In the genomic region with DNA sequence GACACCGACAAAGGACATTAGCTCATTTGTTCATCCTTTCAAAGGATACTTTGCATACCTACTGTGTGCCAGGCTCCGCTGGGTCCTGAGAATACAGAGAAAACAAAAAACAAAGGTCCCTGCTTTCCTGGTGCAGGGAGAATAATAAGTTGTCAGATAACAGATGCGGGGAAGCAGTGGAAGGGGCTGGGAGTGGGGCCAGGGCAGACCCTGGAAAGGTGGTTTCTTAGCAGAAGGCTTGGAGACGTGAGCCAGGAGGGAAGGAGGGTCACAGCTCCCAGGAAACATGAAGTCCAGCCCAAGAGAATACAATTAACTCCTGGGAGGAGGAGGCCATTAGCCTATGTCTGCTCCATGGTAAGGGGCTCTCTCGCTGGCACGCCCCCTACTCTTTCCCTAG, we compare ENCODE assay signal across 33 cellular contexts. TPM values are rescaled to one million over a fixed set of nuclear protein-coding genes. Genes with fewer than 3 reads are reported as not detected.
DNase-seq lines count a peak whose midpoint lies in the region; ATAC-seq and TF ChIP-seq lines count a peak whose summit lies in the region.
"Had no signal": no experiment of that assay in that cellular context is flagged by ENCODE, and none has a peak within 500 bp of the region (broad histone marks: within the 10 kb centered on the region; RNA-seq: fewer than 3 reads in every experiment).

No MANE protein-coding gene starts in this region.

- TF ChIP-seq CTCF in Calu3 (IDR thresholded peaks at IDR 0.05; ENCODE audit: unreplicated experiment) (no peak), PC-3 (conservative IDR thresholded peaks at IDR 0.05; ENCODE audit: low read depth, low read length) (no peak; the same call in 1 of the 2 replicates), progenitor cell of endocrine pancreas (IDR thresholded peaks at IDR 0.05; ENCODE audit: unreplicated experiment) (no peak), HFFc6 (IDR thresholded peaks at IDR 0.05) (no peak)

- no peaks in the 10 kb centered on the region for H3K36me3 ChIP-seq in PC-3 (ENCODE audit: low read depth, low read length)
- H3K36me3 ChIP-seq in iPS-20b (ENCODE audit: insufficient read depth, low read depth, low read length), result no peaks in the 10 kb centered on the region
- H3K36me3 ChIP-seq in mesenchymal stem cell (ENCODE audit: control insufficient read depth in 1 of 2, insufficient read depth in 2 of 2, low read depth in 1 of 2, low read length in 2 of 2), result no peaks in the 10 kb centered on the region
- H3K36me3 ChIP-seq: BE2C, pancreas, Peyer's patch, spleen had no signal

- H3K4me1 Mint-ChIP-seq in Calu3 (ENCODE audit: low read depth, unreplicated experiment), result peaks cover 32% of the 10 kb centered on the region
- H3K4me1 Mint-ChIP-seq in progenitor cell of endocrine pancreas (ENCODE audit: low read depth), result peaks cover 9% of the 10 kb centered on the region
- no peaks in the 10 kb centered on the region for H3K4me1 Mint-ChIP-seq in HFFc6 (ENCODE audit: low read depth)
- H3K4me1 Mint-ChIP-seq: activated B cell treated with CpG ODN at 0.5 μM for 24 hours; CD8-positive, alpha-beta memory T cell had no signal

- H3K4me2 ChIP-seq in PC-3 (ENCODE audit: low read length), result peak overlapping the region; percentile 59
- H3K4me2 ChIP-seq in mesenchymal stem cell (ENCODE audit: low read length, poor library complexity, severe bottlenecking), result no peak overlapping the region

- H3K27ac Mint-ChIP-seq in Calu3 (ENCODE audit: unreplicated experiment), result peak overlapping the region; percentile 35
- no peak overlapping the region for H3K27ac Mint-ChIP-seq in progenitor cell of endocrine pancreas
- H3K27ac Mint-ChIP-seq in HFFc6, result no peak overlapping the region
- H3K27ac Mint-ChIP-seq: activated B cell treated with CpG ODN at 0.5 μM for 24 hours; activated T-helper 1 cell treated with anti-CD3 and anti-CD28 coated beads, Interleukin-12 subunit alpha, Interleukin-12 subunit beta, Interleukin-2, Interleukin-4 antibody, amounts not matched to agents 30 ng/mL and 10 ng/mL and 1 ng/mL, durations not matched to agents 14 hours and 24 hours and 36 hours; CD8-positive, alpha-beta memory T cell; effector memory CD8-positive, alpha-beta T cell; stimulated activated naive CD8-positive, alpha-beta T cell treated with anti-CD3 and anti-CD28 coated beads, Interleukin-15, Interleukin-2, amounts not matched to agents 100 ng/mL and 50 ng/mL, for 24 hours had no signal

- H2AFZ ChIP-seq in PC-3 (ENCODE audit: low read length) (peak overlapping the region; percentile 63; the same call in 1 of the 2 replicates), mesenchymal stem cell (ENCODE audit: low read depth, low read length) (no peak overlapping the region)

- no peaks in the 10 kb centered on the region for H3K79me1 ChIP-seq in mesenchymal stem cell (replicated peaks; ENCODE audit: low read length, poor library complexity, severe bottlenecking)

- H4K91ac ChIP-seq in mesenchymal stem cell (ENCODE audit: low read length), result no peak overlapping the region

- H3K4me3 Mint-ChIP-seq in Calu3 (ENCODE audit: low read depth, unreplicated experiment) (peak overlapping the region; percentile 16), progenitor cell of endocrine pancreas (ENCODE audit: low read depth) (no peak overlapping the region), HFFc6 (no peak overlapping the region)
- H3K4me3 Mint-ChIP-seq: activated B cell treated with CpG ODN at 0.5 μM for 24 hours; activated T-helper 1 cell treated with anti-CD3 and anti-CD28 coated beads, Interleukin-12 subunit alpha, Interleukin-12 subunit beta, Interleukin-2, Interleukin-4 antibody, amounts not matched to agents 30 ng/mL and 10 ng/mL and 1 ng/mL, durations not matched to agents 14 hours and 24 hours and 36 hours; CD8-positive, alpha-beta memory T cell; effector memory CD8-positive, alpha-beta T cell; naive thymus-derived CD8-positive, alpha-beta T cell; stimulated activated naive CD8-positive, alpha-beta T cell treated with anti-CD3 and anti-CD28 coated beads, Interleukin-15, Interleukin-2, amounts not matched to agents 100 ng/mL and 50 ng/mL, for 24 hours had no signal

- no peak overlapping the region for H3K23ac ChIP-seq in mesenchymal stem cell (ENCODE audit: low read length in 2 of 2)

- no peak overlapping the region for H2BK5ac ChIP-seq in mesenchymal stem cell (ENCODE audit: low read depth, low read length, poor library complexity, severe bottlenecking)

- no peak overlapping the region for H4K8ac ChIP-seq in mesenchymal stem cell (ENCODE audit: low read length)

- no peak overlapping the region for H3K18ac ChIP-seq in mesenchymal stem cell (ENCODE audit: low read depth in 1 of 2, low read length in 2 of 2)

- CTCF ChIA-PET in Calu3 (lab: Charles Lee), result interaction anchor here (0.6 to 1.3 kb wide), 5 partner anchors 9 to 167 kb away, joined by 3 to 5 read pairs (median 3); no protein-coding TSS in a partner anchor
- CTCF ChIA-PET in PC-3 (lab: Charles Lee), result no interaction called here

- H3K27me3 Mint-ChIP-seq in Calu3 (ENCODE audit: unreplicated experiment), result no peaks in the 10 kb centered on the region
- peaks cover 61% of the 10 kb centered on the region for H3K27me3 Mint-ChIP-seq in progenitor cell of endocrine pancreas
- peaks cover 70% of the 10 kb centered on the region for H3K27me3 Mint-ChIP-seq in HFFc6 (ENCODE audit: insufficient read depth)

- H3K27ac ChIP-seq in PC-3 (ENCODE audit: low read length) (peak overlapping the region; percentile 55), iPS-20b (ENCODE audit: low read length) (no peak overlapping the region), mesenchymal stem cell (ENCODE audit: low read length, poor library complexity, severe bottlenecking) (no peak overlapping the region)
- H3K27ac ChIP-seq: pancreas, Peyer's patch, testis had no signal

- no peak overlapping the region for H2BK12ac ChIP-seq in mesenchymal stem cell (ENCODE audit: low read length in 2 of 2)

- no peaks in the 10 kb centered on the region for H3K79me2 ChIP-seq in PC-3 (ENCODE audit: low read length)

- H3K36me3 Mint-ChIP-seq in Calu3 (ENCODE audit: insufficient read depth, unreplicated experiment), result peaks cover 7% of the 10 kb centered on the region
- no peaks in the 10 kb centered on the region for H3K36me3 Mint-ChIP-seq in progenitor cell of endocrine pancreas (ENCODE audit: insufficient read depth)
- H3K36me3 Mint-ChIP-seq in HFFc6 (ENCODE audit: low read depth), result no peaks in the 10 kb centered on the region
- H3K36me3 Mint-ChIP-seq: CD8-positive, alpha-beta memory T cell; naive thymus-derived CD8-positive, alpha-beta T cell had no signal

- H2BK15ac ChIP-seq in mesenchymal stem cell (ENCODE audit: low read depth, poor library complexity, severe bottlenecking), result no peak overlapping the region

- H3F3A ChIP-seq in PC-3 (ENCODE audit: low read length, unreplicated experiment), result no peaks in the 10 kb centered on the region

- H2AK5ac ChIP-seq in mesenchymal stem cell (ENCODE audit: low read length, severe bottlenecking), result no peak overlapping the region

- no peaks in the 10 kb centered on the region for H4K20me1 ChIP-seq in PC-3 (ENCODE audit: low read length)

- no peak overlapping the region for H3K4ac ChIP-seq in mesenchymal stem cell (ENCODE audit: low read depth in 1 of 2, low read length in 2 of 2)

- no peak overlapping the region for H2BK120ac ChIP-seq in mesenchymal stem cell (ENCODE audit: low read depth, low read length)

- H3K9ac ChIP-seq in PC-3 (ENCODE audit: low read length) (no peak overlapping the region), iPS-20b (ENCODE audit: low read depth, low read length) (no peak overlapping the region), mesenchymal stem cell (ENCODE audit: low read length) (no peak overlapping the region)

- intact Hi-C loops in Calu3 (cut with micrococcal nuclease; ENCODE audit: unreplicated experiment) (no loop called here), PC-3 (cut with micrococcal nuclease) (no loop called here)

- H3K4me3 ChIP-seq in PC-3 (ENCODE audit: low read length) (no peak overlapping the region; the same call in 1 of the 2 replicates), iPS-20b (ENCODE audit: low read length) (peak overlapping the region; percentile 22; the same call in 1 of the 2 replicates), mesenchymal stem cell (ENCODE audit: insufficient read depth in 1 of 2, low read depth in 1 of 2, low read length in 2 of 2) (no peak overlapping the region)
- H3K4me3 ChIP-seq: GM12878, pancreas, Peyer's patch, spleen, testis had no signal

- H3K14ac ChIP-seq in mesenchymal stem cell (ENCODE audit: low read length in 2 of 2), result no peak overlapping the region

- no peaks in the 10 kb centered on the region for H3K9me2 ChIP-seq in PC-3 (replicated peaks; ENCODE audit: low read length)

- H3K27me3 ChIP-seq in PC-3 (ENCODE audit: low read length) (no peaks in the 10 kb centered on the region), iPS-20b (ENCODE audit: insufficient read depth, low read length) (peaks cover 35% of the 10 kb centered on the region), mesenchymal stem cell (ENCODE audit: control insufficient read depth in 1 of 2, insufficient read depth in 1 of 2, low read length in 2 of 2) (peaks cover 71 to 93% of the 10 kb centered on the region in 2 experiments)
- H3K27me3 ChIP-seq: pancreas, Peyer's patch, testis had no signal

- BruUV-seq in Calu3 (replicated peaks; lab: Mats Ljungman, UMichigan), result no TSS peak
- no TSS peak for BruUV-seq in PC-3 (replicated peaks; lab: Mats Ljungman, UMichigan)

- H3K4me1 ChIP-seq in PC-3 (ENCODE audit: insufficient read depth, low read length), result peaks cover 39% of the 10 kb centered on the region
- H3K4me1 ChIP-seq in iPS-20b (ENCODE audit: insufficient read depth, low read length), result peaks cover 24% of the 10 kb centered on the region
- no peaks in the 10 kb centered on the region for H3K4me1 ChIP-seq in mesenchymal stem cell (ENCODE audit: control insufficient read depth, insufficient read depth, low read depth, low read length)
- H3K4me1 ChIP-seq: BE2C, pancreas, Peyer's patch, testis had no signal

- no peak for ATAC-seq in PC-3
- ATAC-seq: effector memory CD8-positive, alpha-beta T cell; GM12878; naive thymus-derived CD8-positive, alpha-beta T cell; right cardiac atrium had no signal

- H3K9me3 ChIP-seq in PC-3 (ENCODE audit: low read length) (no peaks in the 10 kb centered on the region), iPS-20b (ENCODE audit: insufficient read depth, low read depth, low read length) (no peaks in the 10 kb centered on the region), mesenchymal stem cell (ENCODE audit: control insufficient read depth, low read length) (no peaks in the 10 kb centered on the region)
- H3K9me3 ChIP-seq: BE2C, pancreas, Peyer's patch, spleen, testis had no signal

- 60% methylated on average over 5 of the region's 6 CpGs for WGBS in mesenchymal stem cell

- POLR2A ChIA-PET in PC-3 (lab: Charles Lee; ENCODE audit: unreplicated experiment), result no interaction called here

- DNase-seq in Calu3 (no peak), PC-3 (no peak), progenitor cell of endocrine pancreas (ENCODE audit: low spot score, unreplicated experiment) (peak; percentile 7), NCI-H1417 (lab: John Stamatoyannopoulos, UW) (no peak), HFFc6 (no peak), mesenchymal stem cell (no peak)
- DNase-seq: activated B cell treated with CpG ODN at 0.5 μM for 24 hours; activated CD4-positive, alpha-beta T cell treated with anti-CD3 and anti-CD28 coated beads, Interleukin-2, amount 50 U/mL, for 1 hour; activated naive CD4-positive, alpha-beta T cell treated with Interleukin-2 at 50 U/mL for 16 hours; BE2C; caudate nucleus; CD8-positive, alpha-beta memory T cell; cortex of kidney; effector memory CD8-positive, alpha-beta T cell; erythroblast; kidney; naive thymus-derived CD8-positive, alpha-beta T cell; NCI-H1048; NCI-H1694; NCI-H446; pancreas; SIG-M5; stimulated activated CD4-positive, alpha-beta T cell treated with anti-CD3 and anti-CD28 coated beads, Interleukin-2, amount 100 ng/mL, for 24 hours; SW 1271; testis had no signal

- H3K9me3 Mint-ChIP-seq in Calu3 (ENCODE audit: low read depth, unreplicated experiment) (no peaks in the 10 kb centered on the region), progenitor cell of endocrine pancreas (ENCODE audit: low read depth) (no peaks in the 10 kb centered on the region), HFFc6 (no peaks in the 10 kb centered on the region)
- H3K9me3 Mint-ChIP-seq: activated B cell treated with CpG ODN at 0.5 μM for 24 hours; activated T-helper 1 cell treated with anti-CD3 and anti-CD28 coated beads, Interleukin-12 subunit alpha, Interleukin-12 subunit beta, Interleukin-2, Interleukin-4 antibody, amounts not matched to agents 30 ng/mL and 10 ng/mL and 1 ng/mL, durations not matched to agents 14 hours and 24 hours and 36 hours; CD8-positive, alpha-beta memory T cell; effector memory CD8-positive, alpha-beta T cell; naive thymus-derived CD8-positive, alpha-beta T cell; stimulated activated naive CD8-positive, alpha-beta T cell treated with anti-CD3 and anti-CD28 coated beads, Interleukin-15, Interleukin-2, amounts not matched to agents 100 ng/mL and 50 ng/mL, for 24 hours had no signal

RNA-seq across cellular contexts. Expression of gene ANO1, which starts 9.8 kb away (rescaled TPM):
- 10.4 and 17.8 TPM in 2 replicates for total RNA-seq in Calu3 (2022)
- 184 and 244 TPM in 2 replicates for total RNA-seq in PC-3 (2014; rRNA removed)
- 8.7 and 9.1 TPM in 2 replicates for total RNA-seq in progenitor cell of endocrine pancreas
- total RNA-seq in HFFc6 (2021; fragmentation: NEBNext Ultra II Directional; extraction: Animal tissue kit (Norgen Biotek cat#: 25700)), result not detected
- polyA plus RNA-seq in mesenchymal stem cell (2013, experiment 1 of 2), result 0.70 TPM
- 0.52 TPM for polyA plus RNA-seq in mesenchymal stem cell (2013, experiment 2 of 2)
- total RNA-seq: activated B cell treated with CpG ODN at 0.5 μM for 24 hours; activated T-helper 1 cell treated with anti-CD3 and anti-CD28 coated beads, Interleukin-12 subunit alpha, Interleukin-12 subunit beta, Interleukin-2, Interleukin-4 antibody, amounts not matched to agents 30 ng/mL and 10 ng/mL and 1 ng/mL, durations not matched to agents 14 hours and 24 hours and 36 hours; CD8-positive, alpha-beta memory T cell; mononuclear cell; naive thymus-derived CD8-positive, alpha-beta T cell had no signal
- polyA plus RNA-seq: CD8-positive, alpha-beta memory T cell; naive thymus-derived CD8-positive, alpha-beta T cell had no signal
